1 cellular context compared by ENCODE assay signal in the genomic region with DNA sequence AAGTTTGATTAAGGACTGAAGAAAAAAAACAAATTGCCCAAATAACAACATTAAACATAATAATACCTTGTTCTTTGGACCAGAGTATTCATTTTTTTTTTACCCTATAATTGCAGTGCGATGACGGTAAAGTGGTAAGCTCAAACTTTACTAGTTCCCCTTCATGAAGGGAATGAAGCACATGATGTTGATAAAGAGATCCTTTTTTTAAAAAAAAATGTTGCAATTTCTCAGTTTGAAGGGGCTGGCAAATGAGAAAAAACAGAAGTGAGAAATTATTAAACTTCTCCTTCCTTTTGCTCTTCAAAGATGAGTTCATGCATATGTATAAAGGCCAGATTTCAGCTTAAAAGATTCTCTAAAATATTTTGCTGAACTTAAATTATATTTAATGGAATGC.
TF ChIP-seq lines count a peak whose summit lies in the region.

No MANE protein-coding gene starts in this region.

TF ChIP-seq in HepG2, 621 proteins besides CTCF, POLR2A, EP300 and RAD21 (continued from another document):
- TF ChIP-seq, protein P1, sequence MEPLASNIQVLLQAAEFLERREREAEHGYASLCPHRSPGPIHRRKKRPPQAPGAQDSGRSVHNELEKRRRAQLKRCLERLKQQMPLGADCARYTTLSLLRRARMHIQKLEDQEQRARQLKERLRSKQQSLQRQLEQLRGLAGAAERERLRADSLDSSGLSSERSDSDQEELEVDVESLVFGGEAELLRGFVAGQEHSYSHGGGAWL (CRISPR knock-in tag; IDR thresholded peaks at IDR 0.05): no peak
- no peak for TF ChIP-seq RNF219 (CRISPR knock-in tag; IDR thresholded peaks at IDR 0.05)
- no peak for TF ChIP-seq TSC22D2 (CRISPR knock-in tag; IDR thresholded peaks at IDR 0.05; ENCODE audit: borderline replicate concordance)
- no peak for TF ChIP-seq ATF2 (CRISPR knock-in tag; IDR thresholded peaks at IDR 0.05)
- TF ChIP-seq BCL6 (CRISPR knock-in tag; IDR thresholded peaks at IDR 0.05): no peak
- no peak for TF ChIP-seq ZNF839 (CRISPR knock-in tag; IDR thresholded peaks at IDR 0.05; ENCODE audit: borderline replicate concordance)
- TF ChIP-seq, protein P2, sequence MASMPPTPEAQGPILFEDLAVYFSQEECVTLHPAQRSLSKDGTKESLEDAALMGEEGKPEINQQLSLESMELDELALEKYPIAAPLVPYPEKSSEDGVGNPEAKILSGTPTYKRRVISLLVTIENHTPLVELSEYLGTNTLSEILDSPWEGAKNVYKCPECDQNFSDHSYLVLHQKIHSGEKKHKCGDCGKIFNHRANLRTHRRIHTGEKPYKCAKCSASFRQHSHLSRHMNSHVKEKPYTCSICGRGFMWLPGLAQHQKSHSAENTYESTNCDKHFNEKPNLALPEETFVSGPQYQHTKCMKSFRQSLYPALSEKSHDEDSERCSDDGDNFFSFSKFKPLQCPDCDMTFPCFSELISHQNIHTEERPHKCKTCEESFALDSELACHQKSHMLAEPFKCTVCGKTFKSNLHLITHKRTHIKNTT (CRISPR knock-in tag; IDR thresholded peaks at IDR 0.05): no peak
- TF ChIP-seq ZNF891 (CRISPR knock-in tag; IDR thresholded peaks at IDR 0.05): no peak
- no peak for TF ChIP-seq ZNF777 (CRISPR knock-in tag; IDR thresholded peaks at IDR 0.05)
